Comparison of ENCODE assay signal across 13 cellular contexts in genomic region chr15:98790270-98790669, GRCh38.
DNase-seq lines count a peak whose midpoint lies in the region; ATAC-seq and TF ChIP-seq lines count a peak whose summit lies in the region.
"Had no signal": no experiment of that assay in that cellular context is flagged by ENCODE, and none has a peak within 500 bp of the region (broad histone marks: within the 10 kb centered on the region; RNA-seq: fewer than 3 reads in every experiment).

No MANE protein-coding gene starts in this region.

- peak overlapping the region; percentile 28 for H3K27ac Mint-ChIP-seq in activated naive CD8-positive, alpha-beta T cell treated with anti-CD3 and anti-CD28 coated beads for 36 hours
- no peak overlapping the region for H3K27ac Mint-ChIP-seq in activated naive CD8-positive, alpha-beta T cell treated with anti-CD3 and anti-CD28 coated beads, Interleukin-2, amount 50 U/mL, for 24 hours
- H3K27ac Mint-ChIP-seq in WTC11 = no peak overlapping the region
- peak overlapping the region; percentile 65 for H3K27ac Mint-ChIP-seq in neural crest cell (ENCODE audit: unreplicated experiment)
- no peak overlapping the region for H3K27ac Mint-ChIP-seq in progenitor cell of endocrine pancreas
- H3K27ac Mint-ChIP-seq in activated CD8-positive, alpha-beta T cell treated with anti-CD3 and anti-CD28 coated beads for 36 hours = no peak overlapping the region

- intact Hi-C loops in activated CD8-positive, alpha-beta T cell treated with anti-CD3 and anti-CD28 coated beads for 36 hours (cut with micrococcal nuclease) = no loop called here

- TF ChIP-seq CTCF in WTC11 (IDR thresholded peaks at IDR 0.05) (no peak), neural crest cell (conservative IDR thresholded peaks at IDR 0.05) (no peak), progenitor cell of endocrine pancreas (IDR thresholded peaks at IDR 0.05; ENCODE audit: unreplicated experiment) (no peak)
- TF ChIP-seq CTCF in activated CD8-positive, alpha-beta T cell treated with anti-CD3 and anti-CD28 coated beads for 36 hours (IDR thresholded peaks at IDR 0.05) = no peak

- no peak for ATAC-seq in activated naive CD8-positive, alpha-beta T cell treated with anti-CD3 and anti-CD28 coated beads, Interleukin-2, amount 50 U/mL, for 24 hours
- ATAC-seq in WTC11 (no peak), HG03520 (IDR thresholded peaks at IDR 0.05; ENCODE audit: unreplicated experiment) (no peak)
- no peak for ATAC-seq in activated CD8-positive, alpha-beta T cell treated with anti-CD3 and anti-CD28 coated beads for 36 hours
- ATAC-seq: Right ventricle myocardium inferior had no signal

- DNase-seq in activated naive CD8-positive, alpha-beta T cell treated with anti-CD3 and anti-CD28 coated beads for 36 hours = no peak
- no peak for DNase-seq in activated naive CD8-positive, alpha-beta T cell treated with anti-CD3 and anti-CD28 coated beads, Interleukin-2, amount 50 U/mL, for 24 hours
- DNase-seq in WTC11 (ENCODE audit: low spot score) = no peak
- DNase-seq in neural crest cell (ENCODE audit: low read depth, low spot score) = no peak
- no peak for DNase-seq in Kasumi-1 (lab: John Stamatoyannopoulos, UW)
- no peak for DNase-seq in progenitor cell of endocrine pancreas (ENCODE audit: low spot score, unreplicated experiment)
- no peak for DNase-seq in activated CD8-positive, alpha-beta T cell treated with anti-CD3 and anti-CD28 coated beads for 36 hours
- DNase-seq: NCI-H1092 treated with DMSO at 0.1 percent for 48 hours; NCI-H2081 treated with DMSO at 0.1 percent for 48 hours; NCI-H748 treated with DMSO at 0.1 percent for 48 hours; NK-92 treated with Interleukin-12 subunit alpha and Interleukin-12 subunit beta, amount 100 ng/mL, for 24 hours had no signal

- H3K36me3 Mint-ChIP-seq in activated naive CD8-positive, alpha-beta T cell treated with anti-CD3 and anti-CD28 coated beads for 36 hours = no peaks in the 10 kb centered on the region
- H3K36me3 Mint-ChIP-seq in activated naive CD8-positive, alpha-beta T cell treated with anti-CD3 and anti-CD28 coated beads, Interleukin-2, amount 50 U/mL, for 24 hours (ENCODE audit: low read depth) = no peaks in the 10 kb centered on the region
- H3K36me3 Mint-ChIP-seq in WTC11 (no peaks in the 10 kb centered on the region), neural crest cell (ENCODE audit: low read depth) (no peaks in the 10 kb centered on the region), progenitor cell of endocrine pancreas (ENCODE audit: insufficient read depth) (no peaks in the 10 kb centered on the region)
- no peaks in the 10 kb centered on the region for H3K36me3 Mint-ChIP-seq in activated CD8-positive, alpha-beta T cell treated with anti-CD3 and anti-CD28 coated beads for 36 hours (ENCODE audit: low read depth)

- POLR2A ChIA-PET in WTC11 (lab: Charles Lee) = interaction anchor here (0.7 kb wide), 1 partner anchor 141 kb away, joined by 3 read pairs; the partner anchor contains the start of gene IGF1R
- POLR2A ChIA-PET in activated CD8-positive, alpha-beta T cell treated with anti-CD3 and anti-CD28 coated beads for 36 hours (lab: Charles Lee) = no interaction called here

- H3K4me1 Mint-ChIP-seq in activated naive CD8-positive, alpha-beta T cell treated with anti-CD3 and anti-CD28 coated beads for 36 hours = peaks cover 72% of the 10 kb centered on the region
- peaks cover 74% of the 10 kb centered on the region for H3K4me1 Mint-ChIP-seq in activated naive CD8-positive, alpha-beta T cell treated with anti-CD3 and anti-CD28 coated beads, Interleukin-2, amount 50 U/mL, for 24 hours
- H3K4me1 Mint-ChIP-seq in WTC11 (peaks cover 97% of the 10 kb centered on the region), neural crest cell (peaks cover 93% of the 10 kb centered on the region), progenitor cell of endocrine pancreas (ENCODE audit: low read depth) (peaks cover 79% of the 10 kb centered on the region)
- peaks cover 70% of the 10 kb centered on the region for H3K4me1 Mint-ChIP-seq in activated CD8-positive, alpha-beta T cell treated with anti-CD3 and anti-CD28 coated beads for 36 hours (ENCODE audit: low read depth)

- H3K27me3 Mint-ChIP-seq in activated naive CD8-positive, alpha-beta T cell treated with anti-CD3 and anti-CD28 coated beads for 36 hours = no peaks in the 10 kb centered on the region
- no peaks in the 10 kb centered on the region for H3K27me3 Mint-ChIP-seq in activated naive CD8-positive, alpha-beta T cell treated with anti-CD3 and anti-CD28 coated beads, Interleukin-2, amount 50 U/mL, for 24 hours
- H3K27me3 Mint-ChIP-seq in WTC11 (ENCODE audit: low read depth) (no peaks in the 10 kb centered on the region), neural crest cell (ENCODE audit: low read depth) (no peaks in the 10 kb centered on the region), progenitor cell of endocrine pancreas (no peaks in the 10 kb centered on the region)
- H3K27me3 Mint-ChIP-seq in activated CD8-positive, alpha-beta T cell treated with anti-CD3 and anti-CD28 coated beads for 36 hours = no peaks in the 10 kb centered on the region

- CTCF ChIA-PET in WTC11 (lab: Charles Lee) = interaction anchor here (0.9 to 1.5 kb wide), 6 partner anchors 10 to 92 kb away, joined by 3 to 6 read pairs (median 3); no protein-coding TSS in a partner anchor
- CTCF ChIA-PET in activated CD8-positive, alpha-beta T cell treated with anti-CD3 and anti-CD28 coated beads for 36 hours (lab: Charles Lee) = interaction anchor here (1.4 to 7.8 kb wide), 2 partner anchors 11 to 131 kb away, joined by 6 to 70 read pairs; no protein-coding TSS in a partner anchor

- no peak overlapping the region for H3K4me3 Mint-ChIP-seq in activated naive CD8-positive, alpha-beta T cell treated with anti-CD3 and anti-CD28 coated beads for 36 hours
- no peak overlapping the region for H3K4me3 Mint-ChIP-seq in activated naive CD8-positive, alpha-beta T cell treated with anti-CD3 and anti-CD28 coated beads, Interleukin-2, amount 50 U/mL, for 24 hours
- H3K4me3 Mint-ChIP-seq in WTC11 = no peak overlapping the region
- H3K4me3 Mint-ChIP-seq in neural crest cell = no peak overlapping the region
- no peak overlapping the region for H3K4me3 Mint-ChIP-seq in progenitor cell of endocrine pancreas (ENCODE audit: low read depth)
- H3K4me3 Mint-ChIP-seq in activated CD8-positive, alpha-beta T cell treated with anti-CD3 and anti-CD28 coated beads for 36 hours = no peak overlapping the region

- H3K9me3 Mint-ChIP-seq in activated naive CD8-positive, alpha-beta T cell treated with anti-CD3 and anti-CD28 coated beads for 36 hours = no peaks in the 10 kb centered on the region
- no peaks in the 10 kb centered on the region for H3K9me3 Mint-ChIP-seq in activated naive CD8-positive, alpha-beta T cell treated with anti-CD3 and anti-CD28 coated beads, Interleukin-2, amount 50 U/mL, for 24 hours
- H3K9me3 Mint-ChIP-seq in WTC11 (no peaks in the 10 kb centered on the region), neural crest cell (no peaks in the 10 kb centered on the region), progenitor cell of endocrine pancreas (ENCODE audit: low read depth) (no peaks in the 10 kb centered on the region)
- no peaks in the 10 kb centered on the region for H3K9me3 Mint-ChIP-seq in activated CD8-positive, alpha-beta T cell treated with anti-CD3 and anti-CD28 coated beads for 36 hours

TF ChIP-seq in WTC11, 78 proteins besides CTCF, POLR2A, EP300 and RAD21:
- TF ChIP-seq ZNF532 (CRISPR knock-in tag; IDR thresholded peaks at IDR 0.05; ENCODE audit: borderline replicate concordance) (no peak), GTF2I (CRISPR knock-in tag; conservative IDR thresholded peaks at IDR 0.05) (0 out of 2 replicates have a peak, but pooled peaks have one; percentile 35)
TF ChIP-seq in WTC11: peak in this region for 1.

Comparison
In these comparisons a context has a peak if more than half of its experiments do, and no peak if none do; other contexts are left out.
1. H3K27ac Mint-ChIP-seq: peak in activated naive CD8-positive, alpha-beta T cell treated with anti-CD3 and anti-CD28 coated beads for 36 hours (single experiment) and neural crest cell (single experiment); none in activated naive CD8-positive, alpha-beta T cell treated with anti-CD3 and anti-CD28 coated beads, Interleukin-2, amount 50 U/mL, for 24 hours (single experiment), WTC11 (single experiment), progenitor cell of endocrine pancreas (single experiment) and activated CD8-positive, alpha-beta T cell treated with anti-CD3 and anti-CD28 coated beads for 36 hours (single experiment).